ENCODE assay signal across 1 cellular context in the genomic region with DNA sequence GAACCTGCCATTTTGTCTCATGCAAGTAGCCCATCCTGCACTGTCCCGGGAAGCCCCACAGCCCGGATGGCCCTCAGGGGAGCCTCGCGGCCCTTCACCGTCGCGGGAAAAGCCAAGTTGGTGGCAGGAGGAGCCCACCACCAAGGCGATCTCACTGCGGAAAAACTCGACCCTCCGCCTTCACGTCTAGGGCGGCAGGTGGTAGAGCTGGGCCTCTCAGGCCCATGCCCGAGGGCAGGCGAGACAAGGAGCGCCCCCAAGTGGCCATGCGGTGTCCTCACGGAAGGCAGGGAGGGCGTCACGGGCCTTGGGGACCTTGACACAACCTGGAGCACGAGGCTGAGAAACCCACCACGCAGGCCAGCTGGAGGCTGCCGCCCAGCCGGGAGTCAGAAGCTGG.
TF ChIP-seq lines count a peak whose summit lies in the region.

No MANE protein-coding gene starts in this region.

TF ChIP-seq in H1, 55 proteins besides CTCF, POLR2A, EP300 and RAD21 (continued from another document):
- TF ChIP-seq, protein P1, sequence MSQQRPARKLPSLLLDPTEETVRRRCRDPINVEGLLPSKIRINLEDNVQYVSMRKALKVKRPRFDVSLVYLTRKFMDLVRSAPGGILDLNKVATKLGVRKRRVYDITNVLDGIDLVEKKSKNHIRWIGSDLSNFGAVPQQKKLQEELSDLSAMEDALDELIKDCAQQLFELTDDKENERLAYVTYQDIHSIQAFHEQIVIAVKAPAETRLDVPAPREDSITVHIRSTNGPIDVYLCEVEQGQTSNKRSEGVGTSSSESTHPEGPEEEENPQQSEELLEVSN (IDR thresholded peaks at IDR 0.05): peak; percentile 79; the same call in 1 of the 2 replicates
- TF ChIP-seq, protein P2, sequence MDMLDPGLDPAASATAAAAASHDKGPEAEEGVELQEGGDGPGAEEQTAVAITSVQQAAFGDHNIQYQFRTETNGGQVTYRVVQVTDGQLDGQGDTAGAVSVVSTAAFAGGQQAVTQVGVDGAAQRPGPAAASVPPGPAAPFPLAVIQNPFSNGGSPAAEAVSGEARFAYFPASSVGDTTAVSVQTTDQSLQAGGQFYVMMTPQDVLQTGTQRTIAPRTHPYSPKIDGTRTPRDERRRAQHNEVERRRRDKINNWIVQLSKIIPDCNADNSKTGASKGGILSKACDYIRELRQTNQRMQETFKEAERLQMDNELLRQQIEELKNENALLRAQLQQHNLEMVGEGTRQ (IDR thresholded peaks at IDR 0.05; ENCODE audit: low read length): no peak
- TF ChIP-seq RBBP5 (IDR thresholded peaks at IDR 0.05; ENCODE audit: borderline replicate concordance, low read depth, low read length) (no peak), TBP (IDR thresholded peaks at IDR 0.05; ENCODE audit: low read depth, low read length) (no peak), RXRA (IDR thresholded peaks at IDR 0.05; ENCODE audit: insufficient read depth, low read depth, low read length) (no peak), CHD1 (IDR thresholded peaks at IDR 0.05; ENCODE audit: low read depth, low read length) (no peak), GTF2F1 (IDR thresholded peaks at IDR 0.05; ENCODE audit: borderline replicate concordance, low read depth, low read length) (no peak), MAFK (IDR thresholded peaks at IDR 0.05; ENCODE audit: low read depth, low read length) (no peak), ZNF274 (IDR thresholded peaks at IDR 0.05; ENCODE audit: borderline replicate concordance, extremely low read depth, low read length) (no peak), KDM4A (IDR thresholded peaks at IDR 0.05; ENCODE audit: low read depth, low read length, severe bottlenecking) (no peak)
- TF ChIP-seq, protein P3, sequence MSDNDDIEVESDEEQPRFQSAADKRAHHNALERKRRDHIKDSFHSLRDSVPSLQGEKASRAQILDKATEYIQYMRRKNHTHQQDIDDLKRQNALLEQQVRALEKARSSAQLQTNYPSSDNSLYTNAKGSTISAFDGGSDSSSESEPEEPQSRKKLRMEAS (IDR thresholded peaks at IDR 0.05): peak; percentile 86
TF ChIP-seq in H1: peak in this region for 2.
